In genomic region chr5:8840237-8840636, GRCh38 we compare ENCODE assay signal across 17 cellular contexts.
DNase-seq lines count a peak whose midpoint lies in the region; ATAC-seq and TF ChIP-seq lines count a peak whose summit lies in the region.
"Had no signal": no experiment of that assay in that cellular context is flagged by ENCODE, and none has a peak within 500 bp of the region (broad histone marks: within the 10 kb centered on the region; RNA-seq: fewer than 3 reads in every experiment).

No MANE protein-coding gene starts in this region.

- H3K27me3 Mint-ChIP-seq in HFFc6 (ENCODE audit: insufficient read depth): peaks cover 2% of the 10 kb centered on the region; the same call in 1 of the 2 replicates

- H3K4me1 Mint-ChIP-seq in HFFc6 (ENCODE audit: low read depth): peaks cover 41% of the 10 kb centered on the region
- H3K4me1 Mint-ChIP-seq: CD14-positive monocyte had no signal

- intact Hi-C loops in aorta (cut with DNase I): no loop called here

- ATAC-seq in aorta (ENCODE audit: low FRiP score): no peak

- no peak overlapping the region for H3K27ac Mint-ChIP-seq in HFFc6
- H3K27ac Mint-ChIP-seq: CD14-positive monocyte had no signal

- peak; percentile 11; the same call in 1 of the 2 replicates for TF ChIP-seq CTCF in HFFc6 (IDR thresholded peaks at IDR 0.05)

- no peaks in the 10 kb centered on the region for H3K4me1 ChIP-seq in aorta (ENCODE audit: control insufficient read depth in 1 of 2, insufficient read depth in 2 of 2, low read length in 2 of 2)

- no peak overlapping the region for H3K4me3 Mint-ChIP-seq in HFFc6
- H3K4me3 Mint-ChIP-seq: CD14-positive monocyte had no signal

- H3K9me3 ChIP-seq in aorta (ENCODE audit: control insufficient read depth, low read length): no peaks in the 10 kb centered on the region
- H3K9me3 ChIP-seq: SJSA1 had no signal

- no peaks in the 10 kb centered on the region for H3K27me3 ChIP-seq in layer of hippocampus (ENCODE audit: control insufficient read depth, insufficient read depth, low read length)
- no peaks in the 10 kb centered on the region for H3K27me3 ChIP-seq in aorta (ENCODE audit: control insufficient read depth in 1 of 2, insufficient read depth in 2 of 2, low read length in 1 of 2)
- H3K27me3 ChIP-seq: SJSA1 had no signal

- H3K4me3 ChIP-seq in aorta (ENCODE audit: low read length in 2 of 2): no peak overlapping the region
- H3K4me3 ChIP-seq: PC-9, SJSA1 had no signal

- H3K27ac ChIP-seq in cingulate gyrus (ENCODE audit: low read depth, low read length) (peak overlapping the region; percentile 94), layer of hippocampus (ENCODE audit: low read depth, low read length) (peak overlapping the region; percentile 91), temporal lobe (ENCODE audit: low read depth, low read length) (peak overlapping the region; percentile 97), aorta (ENCODE audit: low read depth in 1 of 2, low read length in 2 of 2) (no peak overlapping the region)
- H3K27ac ChIP-seq: KMS-11, PC-9, SJSA1 had no signal

- 71 to 80% methylated on average over 38 to 39 of the region's 39 CpGs for WGBS in aorta, 2 donors

- DNase-seq in HFFc6 (no peak), aorta (no peak), superior temporal gyrus (ENCODE audit: extremely low spot score) (no peak), GF-D8 (lab: John Stamatoyannopoulos, UW) (no peak)
- DNase-seq: ACHN, AML-193, DMS 273 treated with DMSO at 0.1 percent for 48 hours, HCEC 1CT, NCI-H1048, NCI-H82, PC-9 had no signal

- peaks cover 9% of the 10 kb centered on the region; the same call in 1 of the 2 replicates for H3K36me3 Mint-ChIP-seq in HFFc6 (ENCODE audit: low read depth)
- H3K36me3 Mint-ChIP-seq: CD14-positive monocyte had no signal

- no peaks in the 10 kb centered on the region for H3K36me3 ChIP-seq in aorta (ENCODE audit: control insufficient read depth in 1 of 2, insufficient read depth in 2 of 2, low read length in 1 of 2)
- H3K36me3 ChIP-seq: SJSA1 had no signal

- H3K9me3 Mint-ChIP-seq in HFFc6: peaks cover 13% of the 10 kb centered on the region

Comparison
In these comparisons a context has a peak if more than half of its experiments do, and no peak if none do; other contexts are left out.
1. H3K27ac ChIP-seq: peak in cingulate gyrus (single experiment), layer of hippocampus (single experiment) and temporal lobe (single experiment); none in aorta (0 of 2).